Comparison of ENCODE assay signal across 23 cellular contexts in genomic region chr16:89668790-89669158, GRCh38. TPM values are rescaled to one million over a fixed set of nuclear protein-coding genes. Genes with fewer than 3 reads are reported as not detected.
DNase-seq lines count a peak whose midpoint lies in the region; ATAC-seq and TF ChIP-seq lines count a peak whose summit lies in the region.
"Had no signal": no experiment of that assay in that cellular context is flagged by ENCODE, and none has a peak within 500 bp of the region (broad histone marks: within the 10 kb centered on the region; RNA-seq: fewer than 3 reads in every experiment).

No MANE protein-coding gene starts in this region.

- H3K4me3 ChIP-seq in BLaER1: 0 out of 2 replicates have a peak overlapping the region, but pooled peaks have one; percentile 22
- H3K4me3 ChIP-seq in neural progenitor cell: no peak overlapping the region

- no peaks in the 10 kb centered on the region for H3K27me3 Mint-ChIP-seq in T-cell
- peaks cover 2% of the 10 kb centered on the region for H3K27me3 Mint-ChIP-seq in neural progenitor cell (ENCODE audit: insufficient read depth, low read depth)
- H3K27me3 Mint-ChIP-seq in natural killer cell treated with Interleukin-12 subunit alpha and Interleukin-12 subunit beta and Interleukin-15 and Interleukin-18, amount 100 ng/mL, for 72 hours: no peaks in the 10 kb centered on the region
- H3K27me3 Mint-ChIP-seq in activated CD4-positive, alpha-beta memory T cell treated with anti-CD3 and anti-CD28 coated beads, Interleukin-2, amount 10 ng/mL, durations not matched to agents 7 days and 5 days: no peaks in the 10 kb centered on the region
- H3K27me3 Mint-ChIP-seq: activated CD4-positive, alpha-beta T cell treated with anti-CD3 and anti-CD28 coated beads for 36 hours; activated naive CD8-positive, alpha-beta T cell treated with anti-CD3 and anti-CD28 coated beads for 36 hours; memory B cell; stimulated activated naive CD8-positive, alpha-beta T cell treated with anti-CD3 and anti-CD28 coated beads, Interleukin-15, amount 100 ng/mL, for 72 hours had no signal

- no peaks in the 10 kb centered on the region for H4K20me1 ChIP-seq in BLaER1
- no peaks in the 10 kb centered on the region for H4K20me1 ChIP-seq in neural progenitor cell (ENCODE audit: low read depth)

- H2AFZ ChIP-seq in neural progenitor cell (replicated peaks): no peak overlapping the region

- no peak overlapping the region for H3K27ac Mint-ChIP-seq in T-cell
- peak overlapping the region; percentile 3 for H3K27ac Mint-ChIP-seq in neural progenitor cell
- no peak overlapping the region for H3K27ac Mint-ChIP-seq in natural killer cell treated with Interleukin-12 subunit alpha and Interleukin-12 subunit beta and Interleukin-15 and Interleukin-18, amount 100 ng/mL, for 72 hours
- no peak overlapping the region for H3K27ac Mint-ChIP-seq in activated CD4-positive, alpha-beta memory T cell treated with anti-CD3 and anti-CD28 coated beads, Interleukin-2, amount 10 ng/mL, durations not matched to agents 7 days and 5 days
- H3K27ac Mint-ChIP-seq: activated CD4-positive, alpha-beta T cell treated with anti-CD3 and anti-CD28 coated beads for 36 hours; activated naive CD8-positive, alpha-beta T cell treated with anti-CD3 and anti-CD28 coated beads for 36 hours; HFFc6; memory B cell; stimulated activated naive CD8-positive, alpha-beta T cell treated with anti-CD3 and anti-CD28 coated beads, Interleukin-15, amount 100 ng/mL, for 72 hours had no signal

- no peak for TF ChIP-seq CTCF in neural progenitor cell (IDR thresholded peaks at IDR 0.05)

- H3K4me1 Mint-ChIP-seq in T-cell (peaks cover 9 to 13% (median 11%) of the 10 kb centered on the region in 3 donors), neural progenitor cell (no peaks in the 10 kb centered on the region)
- H3K4me1 Mint-ChIP-seq in natural killer cell treated with Interleukin-12 subunit alpha and Interleukin-12 subunit beta and Interleukin-15 and Interleukin-18, amount 100 ng/mL, for 72 hours (ENCODE audit: low read depth in 2 of 2): no peaks in the 10 kb centered on the region
- peaks cover 12% of the 10 kb centered on the region for H3K4me1 Mint-ChIP-seq in activated CD4-positive, alpha-beta memory T cell treated with anti-CD3 and anti-CD28 coated beads, Interleukin-2, amount 10 ng/mL, durations not matched to agents 7 days and 5 days
- H3K4me1 Mint-ChIP-seq: memory B cell had no signal

- peak overlapping the region; percentile 21 to 43 (median 28) for H3K4me3 Mint-ChIP-seq in T-cell
- no peak overlapping the region for H3K4me3 Mint-ChIP-seq in neural progenitor cell
- H3K4me3 Mint-ChIP-seq in natural killer cell treated with Interleukin-12 subunit alpha and Interleukin-12 subunit beta and Interleukin-15 and Interleukin-18, amount 100 ng/mL, for 72 hours: no peak overlapping the region
- no peak overlapping the region for H3K4me3 Mint-ChIP-seq in activated CD4-positive, alpha-beta memory T cell treated with anti-CD3 and anti-CD28 coated beads, Interleukin-2, amount 10 ng/mL, durations not matched to agents 7 days and 5 days
- H3K4me3 Mint-ChIP-seq: activated CD4-positive, alpha-beta T cell treated with anti-CD3 and anti-CD28 coated beads for 36 hours; HFFc6; memory B cell had no signal

- H3K9ac ChIP-seq in BLaER1 (peak overlapping the region; percentile 50), neural progenitor cell (no peak overlapping the region)

- peaks cover 4% of the 10 kb centered on the region for H3K36me3 Mint-ChIP-seq in T-cell
- H3K36me3 Mint-ChIP-seq in neural progenitor cell: peaks cover 47% of the 10 kb centered on the region
- H3K36me3 Mint-ChIP-seq in natural killer cell treated with Interleukin-12 subunit alpha and Interleukin-12 subunit beta and Interleukin-15 and Interleukin-18, amount 100 ng/mL, for 72 hours: no peaks in the 10 kb centered on the region
- H3K36me3 Mint-ChIP-seq in activated CD4-positive, alpha-beta memory T cell treated with anti-CD3 and anti-CD28 coated beads, Interleukin-2, amount 10 ng/mL, durations not matched to agents 7 days and 5 days (ENCODE audit: low read depth): peaks cover 9% of the 10 kb centered on the region

- peak overlapping the region; percentile 74 for H3K4me2 ChIP-seq in BLaER1
- H3K4me2 ChIP-seq in neural progenitor cell: no peak overlapping the region

- POLR2A ChIA-PET in T-cell (lab: Charles Lee): no interaction called here
- POLR2A ChIA-PET in activated CD4-positive, alpha-beta memory T cell treated with anti-CD3 and anti-CD28 coated beads, Interleukin-2, amount 10 ng/mL, durations not matched to agents 7 days and 5 days (lab: Charles Lee): interaction anchor here (1.0 kb wide), 1 partner anchor 9 kb away, joined by 3 read pairs; no protein-coding TSS in a partner anchor

- CTCF ChIA-PET in T-cell (lab: Charles Lee): no interaction called here
- CTCF ChIA-PET in activated CD4-positive, alpha-beta memory T cell treated with anti-CD3 and anti-CD28 coated beads, Interleukin-2, amount 10 ng/mL, durations not matched to agents 7 days and 5 days (lab: Charles Lee): interaction anchor here (0.5 to 0.9 kb wide), 2 partner anchors 18 to 93 kb away, joined by 3 read pairs; partner anchors contain the start of genes CDK10 and CPNE7

- H3K9me3 ChIP-seq in BLaER1 (peaks cover 18% of the 10 kb centered on the region), neural progenitor cell (ENCODE audit: low read depth) (peaks cover 6% of the 10 kb centered on the region)
- H3K9me3 ChIP-seq: BE2C had no signal

- no peak for DNase-seq in T-cell
- no peak for DNase-seq in left lobe of liver (ENCODE audit: low spot score)
- no peak for DNase-seq in neural progenitor cell (ENCODE audit: low spot score)
- DNase-seq in natural killer cell treated with Interleukin-12 subunit alpha and Interleukin-12 subunit beta and Interleukin-15 and Interleukin-18, amount 100 ng/mL, for 72 hours (ENCODE audit: low spot score): no peak
- DNase-seq in activated CD4-positive, alpha-beta memory T cell treated with anti-CD3 and anti-CD28 coated beads, Interleukin-2, amount 10 ng/mL, durations not matched to agents 7 days and 5 days: no peak
- DNase-seq: activated effector memory CD4-positive, alpha-beta T cell treated with anti-CD3 and anti-CD28 coated beads, Interleukin-2, amount 50 U/mL, for 16 hours; activated T-cell treated with anti-CD3 and anti-CD28 coated beads for 4 hours; BE2C; Calu3; HFFc6; Kasumi-1; OCI-M1; stimulated activated naive CD8-positive, alpha-beta T cell treated with anti-CD3 and anti-CD28 coated beads, Interleukin-15, amount 100 ng/mL, for 72 hours; T-helper 2 cell had no signal

- H3K4me1 ChIP-seq in BLaER1: peaks cover 21% of the 10 kb centered on the region
- H3K4me1 ChIP-seq in neural progenitor cell: no peaks in the 10 kb centered on the region
- H3K4me1 ChIP-seq: BE2C had no signal

- ATAC-seq in T-cell (replicated peaks in 1 of 4) (no peak), left lobe of liver (peak; percentile 85), GM19035 (IDR thresholded peaks at IDR 0.05; ENCODE audit: unreplicated experiment) (no peak), GM21515 (IDR thresholded peaks at IDR 0.05; ENCODE audit: unreplicated experiment) (no peak)
- no peak for ATAC-seq in natural killer cell treated with Interleukin-12 subunit alpha and Interleukin-12 subunit beta and Interleukin-15 and Interleukin-18, amount 100 ng/mL, for 72 hours
- ATAC-seq: SK-N-SH treated with all-trans-retinoic acid at 6 μM for 48 hours had no signal

- H3K79me2 ChIP-seq in neural progenitor cell (ENCODE audit: low read depth): no peaks in the 10 kb centered on the region

- H3F3A ChIP-seq in neural progenitor cell (ENCODE audit: low read depth): no peaks in the 10 kb centered on the region

- H3K27ac ChIP-seq in BLaER1 (peak overlapping the region; percentile 49; the same call in 1 of the 2 replicates), neural progenitor cell (no peak overlapping the region)
- H3K27ac ChIP-seq: epithelial cell of prostate had no signal

- H3K27me3 ChIP-seq in BLaER1 (no peaks in the 10 kb centered on the region), neural progenitor cell (no peaks in the 10 kb centered on the region)
- H3K27me3 ChIP-seq: BE2C, dorsolateral prefrontal cortex had no signal

- H3K36me3 ChIP-seq in BLaER1: peaks cover 28% of the 10 kb centered on the region
- H3K36me3 ChIP-seq in neural progenitor cell: no peaks in the 10 kb centered on the region
- H3K36me3 ChIP-seq: BE2C had no signal

- H3K9me3 Mint-ChIP-seq in T-cell (no peaks in the 10 kb centered on the region), neural progenitor cell (peaks cover 28% of the 10 kb centered on the region)
- no peaks in the 10 kb centered on the region for H3K9me3 Mint-ChIP-seq in natural killer cell treated with Interleukin-12 subunit alpha and Interleukin-12 subunit beta and Interleukin-15 and Interleukin-18, amount 100 ng/mL, for 72 hours
- H3K9me3 Mint-ChIP-seq in activated CD4-positive, alpha-beta memory T cell treated with anti-CD3 and anti-CD28 coated beads, Interleukin-2, amount 10 ng/mL, durations not matched to agents 7 days and 5 days: no peaks in the 10 kb centered on the region
- H3K9me3 Mint-ChIP-seq: activated naive CD8-positive, alpha-beta T cell treated with anti-CD3 and anti-CD28 coated beads for 36 hours; HFFc6; stimulated activated naive CD8-positive, alpha-beta T cell treated with anti-CD3 and anti-CD28 coated beads, Interleukin-15, amount 100 ng/mL, for 72 hours had no signal

RNA-seq across cellular contexts. Expression of gene SPATA33, which starts 11.1 kb away (rescaled TPM):
- total RNA-seq in T-cell: 10 to 100 TPM in 2 of 5 donors, 1 to 10 TPM in 3; 5.0 to 11.1 (median 8.1) TPM
- 5.2 TPM for total RNA-seq in left lobe of liver
- total RNA-seq in neural progenitor cell (ENCODE audit: low replicate concordance): 9.3 and 14.1 TPM in 2 replicates
- total RNA-seq in natural killer cell treated with Interleukin-12 subunit alpha and Interleukin-12 subunit beta and Interleukin-15 and Interleukin-18, amount 100 ng/mL, for 72 hours: 10 to 100 TPM in 1 of 2 donors, 1 to 10 TPM in 1; 9.3 to 19.1 TPM
- 1 to 10 TPM; 8.1 to 9.2 TPM for total RNA-seq in activated CD4-positive, alpha-beta memory T cell treated with anti-CD3 and anti-CD28 coated beads, Interleukin-2, amount 10 ng/mL, durations not matched to agents 7 days and 5 days

RNA-seq across cellular contexts. Expression of gene CHMP1A, which starts 11.3 kb away (rescaled TPM):
- 10 to 100 TPM; 73.1 to 97.4 (median 90.4) TPM for total RNA-seq in T-cell
- total RNA-seq in left lobe of liver: 34.7 TPM
- total RNA-seq in neural progenitor cell (ENCODE audit: low replicate concordance): 34.6 and 78.5 TPM in 2 replicates
- 100 to 1,000 TPM in 1 of 2 donors, 10 to 100 TPM in 1; 92.8 to 146 TPM for total RNA-seq in natural killer cell treated with Interleukin-12 subunit alpha and Interleukin-12 subunit beta and Interleukin-15 and Interleukin-18, amount 100 ng/mL, for 72 hours
- total RNA-seq in activated CD4-positive, alpha-beta memory T cell treated with anti-CD3 and anti-CD28 coated beads, Interleukin-2, amount 10 ng/mL, durations not matched to agents 7 days and 5 days: 100 to 1,000 TPM in 1 of 2 experiments, 10 to 100 TPM in 1; 93.8 to 102 TPM

RNA-seq across cellular contexts. Expression of gene CDK10, which starts 17.7 kb away (rescaled TPM):
- 100 to 1,000 TPM; 108 to 163 (median 138) TPM for total RNA-seq in T-cell
- total RNA-seq in left lobe of liver: 69.1 TPM
- total RNA-seq in neural progenitor cell (ENCODE audit: low replicate concordance): 75.6 and 107 TPM in 2 replicates
- 100 to 1,000 TPM in 1 of 2 donors, 10 to 100 TPM in 1; 60.8 to 115 TPM for total RNA-seq in natural killer cell treated with Interleukin-12 subunit alpha and Interleukin-12 subunit beta and Interleukin-15 and Interleukin-18, amount 100 ng/mL, for 72 hours
- 10 to 100 TPM; 73.2 to 74.0 TPM for total RNA-seq in activated CD4-positive, alpha-beta memory T cell treated with anti-CD3 and anti-CD28 coated beads, Interleukin-2, amount 10 ng/mL, durations not matched to agents 7 days and 5 days

RNA-seq across cellular contexts. Expression of gene SPATA2L, which starts 32.7 kb away (rescaled TPM):
- total RNA-seq in T-cell (10 to 100 TPM; 14.4 to 24.9 (median 15.9) TPM), left lobe of liver (13.8 TPM), neural progenitor cell (ENCODE audit: low replicate concordance) (7.6 and 13.2 TPM in 2 replicates)
- 1 to 10 TPM; 6.8 to 8.4 TPM for total RNA-seq in natural killer cell treated with Interleukin-12 subunit alpha and Interleukin-12 subunit beta and Interleukin-15 and Interleukin-18, amount 100 ng/mL, for 72 hours
- total RNA-seq in activated CD4-positive, alpha-beta memory T cell treated with anti-CD3 and anti-CD28 coated beads, Interleukin-2, amount 10 ng/mL, durations not matched to agents 7 days and 5 days: 10 to 100 TPM in 1 of 2 experiments, 1 to 10 TPM in 1; 9.4 to 10.0 TPM

RNA-seq across cellular contexts. Expression of gene VPS9D1, which starts 51.9 kb away (rescaled TPM):
- 10 to 100 TPM; 15.5 to 28.8 (median 24.5) TPM for total RNA-seq in T-cell
- 15.0 TPM for total RNA-seq in left lobe of liver
- total RNA-seq in neural progenitor cell (ENCODE audit: low replicate concordance): 1.6 and 4.7 TPM in 2 replicates
- 10 to 100 TPM in 1 of 2 donors, 1 to 10 TPM in 1; 9.0 to 11.0 TPM for total RNA-seq in natural killer cell treated with Interleukin-12 subunit alpha and Interleukin-12 subunit beta and Interleukin-15 and Interleukin-18, amount 100 ng/mL, for 72 hours
- total RNA-seq in activated CD4-positive, alpha-beta memory T cell treated with anti-CD3 and anti-CD28 coated beads, Interleukin-2, amount 10 ng/mL, durations not matched to agents 7 days and 5 days: 1 to 10 TPM; 7.0 to 7.8 TPM

Comparison
In these comparisons a context has a peak if more than half of its experiments do, and no peak if none do; other contexts are left out.
1. H3K4me3 Mint-ChIP-seq: peak in T-cell (3 of 3); none in neural progenitor cell (single experiment), natural killer cell treated with Interleukin-12 subunit alpha and Interleukin-12 subunit beta and Interleukin-15 and Interleukin-18, amount 100 ng/mL, for 72 hours (single experiment) and activated CD4-positive, alpha-beta memory T cell treated with anti-CD3 and anti-CD28 coated beads, Interleukin-2, amount 10 ng/mL, durations not matched to agents 7 days and 5 days (single experiment).